In the genomic region with DNA sequence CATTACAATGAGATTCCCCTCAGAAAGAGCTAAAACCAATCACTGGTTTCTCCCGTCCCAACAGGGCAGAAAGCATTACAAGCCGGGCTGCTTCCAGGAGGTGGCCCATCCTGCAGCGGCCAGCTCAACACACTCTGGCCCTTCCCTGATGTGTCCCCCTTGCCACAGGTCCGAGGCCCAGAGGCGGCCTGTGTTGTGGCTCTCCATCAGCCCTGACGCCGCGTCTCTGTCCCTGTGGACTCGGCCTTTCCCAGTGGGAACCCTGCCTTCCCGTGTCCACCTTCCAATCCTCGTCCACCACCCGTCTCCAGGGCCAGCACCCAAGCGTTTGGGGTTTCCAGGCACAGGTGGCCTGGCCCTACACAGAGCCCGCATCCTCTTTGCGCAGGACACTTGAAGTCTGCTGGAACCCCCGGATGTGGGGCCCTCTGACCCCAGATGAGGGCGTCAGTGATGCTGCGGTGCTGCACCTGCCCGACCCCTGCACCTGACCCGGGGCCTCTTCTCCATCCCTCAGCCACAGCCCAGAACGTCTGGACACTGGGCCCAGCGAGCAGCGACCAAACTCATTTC, we compare ENCODE assay signal across 19 cellular contexts. TPM values are rescaled to one million over a fixed set of nuclear protein-coding genes. Genes with fewer than 3 reads are reported as not detected.
A peak's percentile ranks its signal among the peaks of the same experiment; 100 is the strongest.
DNase-seq lines count a peak whose midpoint lies in the region; ATAC-seq, FAIRE-seq and TF ChIP-seq lines count a peak whose summit lies in the region.
"Had no signal": no experiment of that assay in that cellular context is flagged by ENCODE, and none has a peak within 500 bp of the region (broad histone marks: within the 10 kb centered on the region; RNA-seq: fewer than 3 reads in every experiment).

No MANE protein-coding gene starts in this region.

- no peaks in the 10 kb centered on the region for H3K36me3 Mint-ChIP-seq in T-helper 17 cell (ENCODE audit: low read depth)
- peaks cover 7% of the 10 kb centered on the region for H3K36me3 Mint-ChIP-seq in progenitor cell of endocrine pancreas (ENCODE audit: insufficient read depth)
- H3K36me3 Mint-ChIP-seq in HFFc6 (ENCODE audit: low read depth): peaks cover 9% of the 10 kb centered on the region

- no peaks in the 10 kb centered on the region for H3K27me3 Mint-ChIP-seq in T-helper 17 cell
- no peaks in the 10 kb centered on the region for H3K27me3 Mint-ChIP-seq in progenitor cell of endocrine pancreas
- no peaks in the 10 kb centered on the region; the same call in 1 of the 2 replicates for H3K27me3 Mint-ChIP-seq in HFFc6 (ENCODE audit: insufficient read depth)

- ATAC-seq in T-helper 17 cell (no peak), HepG2 (no peak)
- ATAC-seq: GM23338 had no signal

- TF ChIP-seq CTCF in HepG2 (CRISPR knock-in tag; IDR thresholded peaks at IDR 0.05): no peak
- TF ChIP-seq CTCF in progenitor cell of endocrine pancreas (IDR thresholded peaks at IDR 0.05; ENCODE audit: unreplicated experiment): no peak
- no peak for TF ChIP-seq CTCF in HFFc6 (IDR thresholded peaks at IDR 0.05)

- no peaks in the 10 kb centered on the region for H3K36me3 ChIP-seq in HepG2 (replicated peaks in 1 of 2; ENCODE audit: control insufficient read depth in 1 of 2, insufficient read depth in 2 of 2, low read length in 2 of 2)
- no peaks in the 10 kb centered on the region for H3K36me3 ChIP-seq in small intestine (ENCODE audit: control insufficient read depth in 2 of 2, insufficient read depth in 2 of 2, low read length in 2 of 2)
- H3K36me3 ChIP-seq: SJCRH30 had no signal

- H3K79me2 ChIP-seq in HepG2 (ENCODE audit: insufficient read depth, low read length): no peaks in the 10 kb centered on the region

- no peak for FAIRE-seq in HepG2 (lab: Jason Lieb, UNC)
- no peak for FAIRE-seq in small intestine (lab: Jason Lieb, UNC)
- FAIRE-seq: G401.6 had no signal

- intact Hi-C loops in HepG2 (cut with micrococcal nuclease; ENCODE audit: unreplicated experiment): no loop called here

- POLR2A ChIA-PET in HepG2 (lab: Yijun Ruan, JAX): no interaction called here

- no peak for TF ChIP-seq POLR2A in HepG2 (IDR thresholded peaks at IDR 0.05; ENCODE audit: insufficient read depth in 1 of 2, low read depth in 2 of 2, low read length in 2 of 2)

- TF ChIP-seq EP300 in HepG2 (IDR thresholded peaks at IDR 0.05; ENCODE audit: low read depth in 2 of 2, low read length in 2 of 2): no peak
- TF ChIP-seq EP300 in HepG2 (CRISPR knock-in tag; IDR thresholded peaks at IDR 0.05; ENCODE audit: borderline replicate concordance): no peak

- WGBS in HepG2 (ENCODE audit: low lambda C conversion rate): 72% methylated on average over 23 of the region's 23 CpGs
- 86 to 91% (median 87%) methylated on average over 23 of the region's 23 CpGs for WGBS in small intestine, 3 donors

- TF ChIP-seq RAD21 in HepG2 (CRISPR knock-in tag; IDR thresholded peaks at IDR 0.05): no peak

- H3K27ac Mint-ChIP-seq in T-helper 17 cell (no peak overlapping the region), progenitor cell of endocrine pancreas (peak overlapping the region; percentile 45), HFFc6 (no peak overlapping the region)
- H3K27ac Mint-ChIP-seq: GM23338 had no signal

- BruUV-seq in HepG2 (replicated peaks; lab: Mats Ljungman, UMichigan): no TSS peak

- H3K9me3 Mint-ChIP-seq in progenitor cell of endocrine pancreas (ENCODE audit: low read depth) (peaks cover 8% of the 10 kb centered on the region), HFFc6 (peaks cover 16% of the 10 kb centered on the region)

- no peak overlapping the region for H3K4me3 ChIP-seq in HepG2 (replicated peaks in 1 of 3; ENCODE audit: insufficient read depth in 1 of 3, low read depth in 2 of 3, low read length in 3 of 3)
- H3K4me3 ChIP-seq in small intestine (ENCODE audit: low read depth in 1 of 2, low read length in 2 of 2): no peak overlapping the region
- H3K4me3 ChIP-seq: GM23338, PC-9, SJCRH30 had no signal

- in situ Hi-C loops in HepG2 (cut with HindIII; ENCODE audit: extremely low pct_ligation_motif_present, low pct_unique_long_range_greater_than_20kb): no loop called here

- H4K20me1 ChIP-seq in HepG2 (ENCODE audit: insufficient read depth, low read length): no peaks in the 10 kb centered on the region

- H3K4me1 ChIP-seq in HepG2 (ENCODE audit: insufficient read depth, low read length): peaks cover 23% of the 10 kb centered on the region
- H3K4me1 ChIP-seq in small intestine (ENCODE audit: control insufficient read depth in 2 of 2, insufficient read depth in 1 of 2, low read depth in 1 of 2, low read length in 1 of 2): no peaks in the 10 kb centered on the region

- CTCF ChIA-PET in HepG2 (lab: Yijun Ruan, JAX; ENCODE audit: low intra/inter-chr PET ratio, low total read pairs): no interaction called here

- H3K27ac ChIP-seq in HepG2 (ENCODE audit: extremely low read length, insufficient read depth, low read length): no peak overlapping the region
- H3K27ac ChIP-seq in small intestine (ENCODE audit: low read depth in 1 of 2, low read length in 1 of 2): no peak overlapping the region
- H3K27ac ChIP-seq: PC-9, SJCRH30 had no signal

- H3K4me3 Mint-ChIP-seq in T-helper 17 cell (peak overlapping the region; percentile 12), progenitor cell of endocrine pancreas (ENCODE audit: low read depth) (no peak overlapping the region), HFFc6 (no peak overlapping the region)
- H3K4me3 Mint-ChIP-seq: GM23338 had no signal

- DNase-seq in D341Med (ENCODE audit: low spot score): peak; percentile 40
- DNase-seq in T-helper 17 cell: no peak
- no peak for DNase-seq in HepG2 (ENCODE audit: low spot score)
- DNase-seq in progenitor cell of endocrine pancreas (ENCODE audit: low spot score, unreplicated experiment): no peak
- no peak for DNase-seq in HFFc6
- no peak for DNase-seq in ureter (ENCODE audit: low spot score)
- DNase-seq in small intestine: no peak
- no peak for DNase-seq in UCSD-AML1 (lab: John Stamatoyannopoulos, UW; ENCODE audit: unreplicated experiment)
- DNase-seq: 8988T, HCEC 1CT, KBM-7, NCI-H1105, NCI-H2081, NCI-H510A, NCI-H748 treated with DMSO at 0.1 percent for 48 hours, PC-9, SJCRH30 had no signal

- H3K4me1 Mint-ChIP-seq in T-helper 17 cell: peaks cover 3% of the 10 kb centered on the region
- no peaks in the 10 kb centered on the region for H3K4me1 Mint-ChIP-seq in progenitor cell of endocrine pancreas (ENCODE audit: low read depth)
- H3K4me1 Mint-ChIP-seq in HFFc6 (ENCODE audit: low read depth): peaks cover 8% of the 10 kb centered on the region; the same call in 1 of the 2 replicates
- H3K4me1 Mint-ChIP-seq: GM23338 had no signal

- H3K4me2 ChIP-seq in HepG2 (ENCODE audit: low read depth, low read length): no peak overlapping the region
- H3K4me2 ChIP-seq: GM23338, PC-9 had no signal

- H3K27me3 ChIP-seq in HepG2 (ENCODE audit: control insufficient read depth in 1 of 2, insufficient read depth in 2 of 2, low read length in 2 of 2) (no peaks in the 10 kb centered on the region), small intestine (ENCODE audit: control insufficient read depth in 2 of 2, insufficient read depth in 2 of 2, low read length in 2 of 2) (no peaks in the 10 kb centered on the region)
- H3K27me3 ChIP-seq: SJCRH30 had no signal

- no peak overlapping the region for H2AFZ ChIP-seq in HepG2 (ENCODE audit: low read length)
- H2AFZ ChIP-seq: GM23338, PC-9 had no signal

- H3K9me3 ChIP-seq in T-helper 17 cell (ENCODE audit: control insufficient read depth, low read length, poor library complexity, severe bottlenecking): no peaks in the 10 kb centered on the region
- peaks cover 8% of the 10 kb centered on the region for H3K9me3 ChIP-seq in HepG2 (ENCODE audit: low read length)
- no peaks in the 10 kb centered on the region for H3K9me3 ChIP-seq in small intestine (ENCODE audit: control insufficient read depth, low read depth)

- H3K9ac ChIP-seq in HepG2 (ENCODE audit: insufficient read depth, low read depth, low read length): no peak overlapping the region

RNA-seq across cellular contexts. Expression of gene RAB40B, which starts 21.1 kb away (rescaled TPM):
- total RNA-seq in T-helper 17 cell (1 to 10 TPM; 4.0 to 5.3 TPM), HepG2 (2016; rRNA removed; fragmentation: Illumina TruSeq; extraction: Trizol) (4.4 and 6.2 TPM in 2 replicates), progenitor cell of endocrine pancreas (13.3 and 14.3 TPM in 2 replicates), ureter (18.9 TPM)
- total RNA-seq in HepG2 (2016; cell fraction: cytosol; rRNA removed; fragmentation: Illumina TruSeq; extraction: Trizol; ENCODE audit: low read depth): 8.6 and 11.9 TPM in 2 replicates
- total RNA-seq in HepG2 (2016; cell fraction: insoluble cytoplasmic fraction; rRNA removed; fragmentation: Illumina TruSeq; extraction: Trizol): 6.2 and 7.4 TPM in 2 replicates
- total RNA-seq in HepG2 (2016; cell fraction: membrane; rRNA removed; fragmentation: Illumina TruSeq; extraction: Trizol): 18.5 and 22.6 TPM in 2 replicates
- total RNA-seq in HepG2 (2016; cell fraction: nucleus; rRNA removed; fragmentation: Illumina TruSeq; extraction: Trizol): 3.7 TPM in 2 replicates
- polyA plus RNA-seq in HepG2 (2011; rRNA removed) (6.5 and 7.2 TPM in 2 replicates), small intestine (10 to 100 TPM in 1 of 3 donors, 1 to 10 TPM in 2; 8.1 to 18.6 (median 9.3) TPM)
- 5.7 and 9.9 TPM in 2 replicates for polyA plus RNA-seq in HepG2 (2011; cell fraction: cytosol; rRNA removed)
- 10.8 and 12.6 TPM in 2 replicates for polyA plus RNA-seq in HepG2 (2011; cell fraction: nucleus; rRNA removed)
- 6.2 and 7.3 TPM in 2 replicates for polyA plus RNA-seq in HepG2 (2012)
- 25.0 and 26.7 TPM in 2 replicates for polyA plus RNA-seq in HepG2 (2016; cell fraction: cytosol; fragmentation: Illumina TruSeq; extraction: Trizol; ENCODE audit: low read depth)
- polyA plus RNA-seq in HepG2 (2016; cell fraction: insoluble cytoplasmic fraction; fragmentation: Illumina TruSeq; extraction: Trizol; ENCODE audit: low read depth): 7.0 and 7.6 TPM in 2 replicates
- 27.5 and 28.9 TPM in 2 replicates for polyA plus RNA-seq in HepG2 (2016; cell fraction: membrane; fragmentation: Illumina TruSeq; extraction: Trizol; ENCODE audit: low read depth)
- 8.7 and 12.0 TPM in 2 replicates for polyA plus RNA-seq in HepG2 (2016; cell fraction: nucleus; fragmentation: Illumina TruSeq; extraction: Trizol; ENCODE audit: insufficient read depth, low read depth)
- 3.1 and 8.9 TPM in 2 replicates for polyA minus RNA-seq in HepG2 (2011; rRNA and poly(A)+ RNA removed; ENCODE audit: low replicate concordance)
- 1.4 and 3.2 TPM in 2 replicates for polyA minus RNA-seq in HepG2 (2011; cell fraction: cytosol; rRNA and poly(A)+ RNA removed)
- 2.7 TPM in 2 replicates for polyA minus RNA-seq in HepG2 (2011; cell fraction: nucleus; rRNA and poly(A)+ RNA removed)
- 10 to 100 TPM in 2 of 6 experiments, 1 to 10 TPM in 4; 8.0 to 14.8 (median 9.3) TPM for total RNA-seq in HFFc6 (2021; fragmentation: NEBNext Ultra II Directional; extraction: Animal tissue kit (Norgen Biotek cat#: 25700))

RNA-seq across cellular contexts. Expression of gene WDR45B, which starts 29.2 kb away (rescaled TPM):
- total RNA-seq in T-helper 17 cell (10 to 100 TPM; 65.6 to 67.1 TPM), HepG2 (2016; rRNA removed; fragmentation: Illumina TruSeq; extraction: Trizol) (86.2 and 88.8 TPM in 2 replicates), progenitor cell of endocrine pancreas (75.8 and 77.6 TPM in 2 replicates), ureter (96.0 TPM)
- 59.9 and 62.3 TPM in 2 replicates for total RNA-seq in HepG2 (2016; cell fraction: cytosol; rRNA removed; fragmentation: Illumina TruSeq; extraction: Trizol; ENCODE audit: low read depth)
- total RNA-seq in HepG2 (2016; cell fraction: insoluble cytoplasmic fraction; rRNA removed; fragmentation: Illumina TruSeq; extraction: Trizol): 80.2 and 87.6 TPM in 2 replicates
- 148 and 149 TPM in 2 replicates for total RNA-seq in HepG2 (2016; cell fraction: membrane; rRNA removed; fragmentation: Illumina TruSeq; extraction: Trizol)
- total RNA-seq in HepG2 (2016; cell fraction: nucleus; rRNA removed; fragmentation: Illumina TruSeq; extraction: Trizol): 45.2 and 55.4 TPM in 2 replicates
- polyA plus RNA-seq in HepG2 (2011; rRNA removed) (153 and 155 TPM in 2 replicates), small intestine (10 to 100 TPM; 64.4 to 69.7 (median 68.2) TPM)
- 121 and 131 TPM in 2 replicates for polyA plus RNA-seq in HepG2 (2011; cell fraction: cytosol; rRNA removed)
- polyA plus RNA-seq in HepG2 (2011; cell fraction: nucleus; rRNA removed): 186 and 214 TPM in 2 replicates
- 124 and 164 TPM in 2 replicates for polyA plus RNA-seq in HepG2 (2012)
- polyA plus RNA-seq in HepG2 (2016; cell fraction: cytosol; fragmentation: Illumina TruSeq; extraction: Trizol; ENCODE audit: low read depth): 65.9 and 70.7 TPM in 2 replicates
- polyA plus RNA-seq in HepG2 (2016; cell fraction: insoluble cytoplasmic fraction; fragmentation: Illumina TruSeq; extraction: Trizol; ENCODE audit: low read depth): 89.4 and 101 TPM in 2 replicates
- 129 and 138 TPM in 2 replicates for polyA plus RNA-seq in HepG2 (2016; cell fraction: membrane; fragmentation: Illumina TruSeq; extraction: Trizol; ENCODE audit: low read depth)
- polyA plus RNA-seq in HepG2 (2016; cell fraction: nucleus; fragmentation: Illumina TruSeq; extraction: Trizol; ENCODE audit: insufficient read depth, low read depth): 81.4 and 81.5 TPM in 2 replicates
- 68.7 and 113 TPM in 2 replicates for polyA minus RNA-seq in HepG2 (2011; rRNA and poly(A)+ RNA removed; ENCODE audit: low replicate concordance)
- polyA minus RNA-seq in HepG2 (2011; cell fraction: cytosol; rRNA and poly(A)+ RNA removed): 60.7 and 64.4 TPM in 2 replicates
- 61.5 and 68.1 TPM in 2 replicates for polyA minus RNA-seq in HepG2 (2011; cell fraction: nucleus; rRNA and poly(A)+ RNA removed)
- 10 to 100 TPM; 60.6 to 73.5 (median 66.3) TPM for total RNA-seq in HFFc6 (2021; fragmentation: NEBNext Ultra II Directional; extraction: Animal tissue kit (Norgen Biotek cat#: 25700))

RNA-seq across cellular contexts. Expression of gene FN3KRP, which starts 39.1 kb away (rescaled TPM):
- total RNA-seq in T-helper 17 cell: 10 to 100 TPM; 24.5 to 31.3 TPM
- 28.2 and 36.1 TPM in 2 replicates for total RNA-seq in HepG2 (2016; rRNA removed; fragmentation: Illumina TruSeq; extraction: Trizol)
- total RNA-seq in HepG2 (2016; cell fraction: cytosol; rRNA removed; fragmentation: Illumina TruSeq; extraction: Trizol; ENCODE audit: low read depth): 5.3 and 7.1 TPM in 2 replicates
- total RNA-seq in HepG2 (2016; cell fraction: insoluble cytoplasmic fraction; rRNA removed; fragmentation: Illumina TruSeq; extraction: Trizol): 27.6 and 34.8 TPM in 2 replicates
- total RNA-seq in HepG2 (2016; cell fraction: membrane; rRNA removed; fragmentation: Illumina TruSeq; extraction: Trizol): 17.5 and 18.4 TPM in 2 replicates
- total RNA-seq in HepG2 (2016; cell fraction: nucleus; rRNA removed; fragmentation: Illumina TruSeq; extraction: Trizol): 16.5 and 21.0 TPM in 2 replicates
- polyA plus RNA-seq in HepG2 (2011; rRNA removed): 22.1 and 22.4 TPM in 2 replicates
- 17.7 and 18.3 TPM in 2 replicates for polyA plus RNA-seq in HepG2 (2011; cell fraction: cytosol; rRNA removed)
- 34.0 and 36.3 TPM in 2 replicates for polyA plus RNA-seq in HepG2 (2011; cell fraction: nucleus; rRNA removed)
- polyA plus RNA-seq in HepG2 (2012): 27.4 and 37.9 TPM in 2 replicates
- polyA plus RNA-seq in HepG2 (2016; cell fraction: cytosol; fragmentation: Illumina TruSeq; extraction: Trizol; ENCODE audit: low read depth): 6.9 and 7.2 TPM in 2 replicates
- polyA plus RNA-seq in HepG2 (2016; cell fraction: insoluble cytoplasmic fraction; fragmentation: Illumina TruSeq; extraction: Trizol; ENCODE audit: low read depth): 54.4 and 62.2 TPM in 2 replicates
- 14.4 and 14.9 TPM in 2 replicates for polyA plus RNA-seq in HepG2 (2016; cell fraction: membrane; fragmentation: Illumina TruSeq; extraction: Trizol; ENCODE audit: low read depth)
- 57.5 and 59.5 TPM in 2 replicates for polyA plus RNA-seq in HepG2 (2016; cell fraction: nucleus; fragmentation: Illumina TruSeq; extraction: Trizol; ENCODE audit: insufficient read depth, low read depth)
- polyA minus RNA-seq in HepG2 (2011; rRNA and poly(A)+ RNA removed; ENCODE audit: low replicate concordance): 13.3 and 23.3 TPM in 2 replicates
- 11.0 and 11.2 TPM in 2 replicates for polyA minus RNA-seq in HepG2 (2011; cell fraction: cytosol; rRNA and poly(A)+ RNA removed)
- 9.8 and 12.2 TPM in 2 replicates for polyA minus RNA-seq in HepG2 (2011; cell fraction: nucleus; rRNA and poly(A)+ RNA removed)
- total RNA-seq in progenitor cell of endocrine pancreas: 31.8 and 34.2 TPM in 2 replicates
- total RNA-seq in HFFc6 (2021; fragmentation: NEBNext Ultra II Directional; extraction: Animal tissue kit (Norgen Biotek cat#: 25700)): 10 to 100 TPM; 27.7 to 36.3 (median 33.7) TPM
- total RNA-seq in ureter: 25.7 TPM
- 10 to 100 TPM; 20.3 to 27.3 (median 25.8) TPM for polyA plus RNA-seq in small intestine

RNA-seq across cellular contexts. Expression of gene FN3K, which starts 58.0 kb away (rescaled TPM):
- total RNA-seq in T-helper 17 cell: 1 to 10 TPM; 3.2 to 6.5 TPM
- 12.2 and 22.0 TPM in 2 replicates for total RNA-seq in HepG2 (2016; rRNA removed; fragmentation: Illumina TruSeq; extraction: Trizol)
- total RNA-seq in HepG2 (2016; cell fraction: cytosol; rRNA removed; fragmentation: Illumina TruSeq; extraction: Trizol; ENCODE audit: low read depth): 9.6 and 10.3 TPM in 2 replicates
- total RNA-seq in HepG2 (2016; cell fraction: insoluble cytoplasmic fraction; rRNA removed; fragmentation: Illumina TruSeq; extraction: Trizol): 12.7 and 23.9 TPM in 2 replicates
- total RNA-seq in HepG2 (2016; cell fraction: membrane; rRNA removed; fragmentation: Illumina TruSeq; extraction: Trizol): 17.0 and 17.4 TPM in 2 replicates
- total RNA-seq in HepG2 (2016; cell fraction: nucleus; rRNA removed; fragmentation: Illumina TruSeq; extraction: Trizol): 29.1 and 32.3 TPM in 2 replicates
- polyA plus RNA-seq in HepG2 (2011; rRNA removed): 3.5 and 5.7 TPM in 2 replicates
- 1.9 and 2.0 TPM in 2 replicates for polyA plus RNA-seq in HepG2 (2011; cell fraction: cytosol; rRNA removed)
- polyA plus RNA-seq in HepG2 (2011; cell fraction: nucleus; rRNA removed): 27.8 and 27.9 TPM in 2 replicates
- 48.6 and 58.1 TPM in 2 replicates for polyA plus RNA-seq in HepG2 (2012)
- 21.3 and 21.5 TPM in 2 replicates for polyA plus RNA-seq in HepG2 (2016; cell fraction: cytosol; fragmentation: Illumina TruSeq; extraction: Trizol; ENCODE audit: low read depth)
- polyA plus RNA-seq in HepG2 (2016; cell fraction: insoluble cytoplasmic fraction; fragmentation: Illumina TruSeq; extraction: Trizol; ENCODE audit: low read depth): 52.3 and 61.0 TPM in 2 replicates
- 23.7 and 26.9 TPM in 2 replicates for polyA plus RNA-seq in HepG2 (2016; cell fraction: membrane; fragmentation: Illumina TruSeq; extraction: Trizol; ENCODE audit: low read depth)
- polyA plus RNA-seq in HepG2 (2016; cell fraction: nucleus; fragmentation: Illumina TruSeq; extraction: Trizol; ENCODE audit: insufficient read depth, low read depth): 78.1 and 80.9 TPM in 2 replicates
- polyA minus RNA-seq in HepG2 (2011; rRNA and poly(A)+ RNA removed; ENCODE audit: low replicate concordance): 1.6 and 9.2 TPM in 2 replicates
- polyA minus RNA-seq in HepG2 (2011; cell fraction: cytosol; rRNA and poly(A)+ RNA removed): 17.1 and 26.0 TPM in 2 replicates
- polyA minus RNA-seq in HepG2 (2011; cell fraction: nucleus; rRNA and poly(A)+ RNA removed): 24.3 and 29.1 TPM in 2 replicates
- total RNA-seq in progenitor cell of endocrine pancreas: 40.4 and 40.6 TPM in 2 replicates
- total RNA-seq in HFFc6 (2021; fragmentation: NEBNext Ultra II Directional; extraction: Animal tissue kit (Norgen Biotek cat#: 25700)): 1 to 10 TPM in 5 of 6 experiments, under 1 TPM in 1; 0.96 to 2.9 (median 1.6) TPM
- total RNA-seq in ureter: 27.0 TPM
- 10 to 100 TPM; 17.9 to 24.6 (median 22.4) TPM for polyA plus RNA-seq in small intestine
